ENCODE assay signal across 27 cellular contexts in genomic region chr6:164057876-164058275, GRCh38.
"Had no signal": no experiment of that assay in that cellular context is flagged by ENCODE, and none has a peak within 500 bp of the region (broad histone marks: within the 10 kb centered on the region; RNA-seq: fewer than 3 reads in every experiment).

No MANE protein-coding gene starts in this region.

- H3K27ac ChIP-seq: neural progenitor cell, neutrophil, pancreas, psoas muscle, right lobe of liver, sigmoid colon, stomach, thoracic aorta, thyroid gland, tibial nerve, upper lobe of left lung, uterus had no signal

- H3K27me3 ChIP-seq: neural progenitor cell, neutrophil, pancreas, sigmoid colon, stomach, thyroid gland, tibial nerve, upper lobe of left lung, uterus had no signal

- H3K36me3 ChIP-seq: neural progenitor cell, neutrophil, pancreas, right lobe of liver, sigmoid colon, stomach, thoracic aorta, thyroid gland, tibial nerve, upper lobe of left lung, uterus had no signal

- H3K4me2 ChIP-seq: neural progenitor cell had no signal

- H3K4me3 ChIP-seq: neural progenitor cell, pancreas, psoas muscle, right lobe of liver, sigmoid colon, stomach, thoracic aorta, thyroid gland, tibial nerve, upper lobe of left lung, uterus had no signal

- H3K36me3 Mint-ChIP-seq: naive thymus-derived CD4-positive, alpha-beta T cell; natural killer cell; neural progenitor cell; stimulated activated effector memory CD8-positive, alpha-beta T cell treated with anti-CD3 and anti-CD28 coated beads, Interleukin-12 subunit alpha, Interleukin-12 subunit beta, amount 100 ng/mL, for 72 hours; stimulated activated naive B cell treated with anti-CD40 and anti-IgM and Interleukin-4, amounts not matched to agents 10 μg/mL and 1 μg/mL and 100 μg/mL, for 72 hours had no signal

- H3K9me3 Mint-ChIP-seq: natural killer cell; nephron; neural progenitor cell; stimulated activated effector memory CD8-positive, alpha-beta T cell treated with anti-CD3 and anti-CD28 coated beads, Interleukin-12 subunit alpha, Interleukin-12 subunit beta, amount 100 ng/mL, for 72 hours had no signal

- ATAC-seq: naive thymus-derived CD4-positive, alpha-beta T cell; natural killer cell; pancreas; psoas muscle; right cardiac atrium; right lobe of liver; stimulated activated effector memory CD8-positive, alpha-beta T cell treated with anti-CD3 and anti-CD28 coated beads, Interleukin-12 subunit alpha, Interleukin-12 subunit beta, amount 100 ng/mL, for 72 hours; stimulated activated naive B cell treated with anti-CD40 and anti-IgM and Interleukin-4, amounts not matched to agents 10 μg/mL and 1 μg/mL and 100 μg/mL, for 72 hours had no signal

- H3K4me1 ChIP-seq: pancreas, psoas muscle, right lobe of liver, sigmoid colon, stomach, thyroid gland, tibial nerve, upper lobe of left lung, uterus had no signal

- H3K27me3 Mint-ChIP-seq: stimulated activated naive B cell treated with anti-CD40 and anti-IgM and Interleukin-4, amounts not matched to agents 10 μg/mL and 1 μg/mL and 100 μg/mL, for 72 hours; stimulated activated naive CD8-positive, alpha-beta T cell treated with anti-CD3 and anti-CD28 coated beads, Interleukin-15, Interleukin-2, amounts not matched to agents 100 ng/mL and 50 ng/mL, for 24 hours had no signal

- H3K9ac ChIP-seq: neural progenitor cell had no signal

- FAIRE-seq: pancreas, small intestine had no signal

- H3K4me1 Mint-ChIP-seq: naive thymus-derived CD4-positive, alpha-beta T cell; natural killer cell; nephron; stimulated activated effector memory CD8-positive, alpha-beta T cell treated with anti-CD3 and anti-CD28 coated beads, Interleukin-12 subunit alpha, Interleukin-12 subunit beta, amount 100 ng/mL, for 72 hours; stimulated activated naive B cell treated with anti-CD40 and anti-IgM and Interleukin-4, amounts not matched to agents 10 μg/mL and 1 μg/mL and 100 μg/mL, for 72 hours had no signal

- H3K4me3 Mint-ChIP-seq: naive thymus-derived CD4-positive, alpha-beta T cell; natural killer cell; nephron; neural progenitor cell; stimulated activated effector memory CD8-positive, alpha-beta T cell treated with anti-CD3 and anti-CD28 coated beads, Interleukin-12 subunit alpha, Interleukin-12 subunit beta, amount 100 ng/mL, for 72 hours; stimulated activated naive B cell treated with anti-CD40 and anti-IgM and Interleukin-4, amounts not matched to agents 10 μg/mL and 1 μg/mL and 100 μg/mL, for 72 hours; stimulated activated naive CD8-positive, alpha-beta T cell treated with anti-CD3 and anti-CD28 coated beads, Interleukin-15, Interleukin-2, amounts not matched to agents 100 ng/mL and 50 ng/mL, for 24 hours had no signal

- H2AFZ ChIP-seq: neural progenitor cell had no signal

- H3K27ac Mint-ChIP-seq: naive thymus-derived CD4-positive, alpha-beta T cell; natural killer cell; nephron; neural progenitor cell; stimulated activated effector memory CD8-positive, alpha-beta T cell treated with anti-CD3 and anti-CD28 coated beads, Interleukin-12 subunit alpha, Interleukin-12 subunit beta, amount 100 ng/mL, for 72 hours; stimulated activated naive B cell treated with anti-CD40 and anti-IgM and Interleukin-4, amounts not matched to agents 10 μg/mL and 1 μg/mL and 100 μg/mL, for 72 hours; stimulated activated naive CD8-positive, alpha-beta T cell treated with anti-CD3 and anti-CD28 coated beads, Interleukin-15, Interleukin-2, amounts not matched to agents 100 ng/mL and 50 ng/mL, for 24 hours had no signal

- DNase-seq: naive thymus-derived CD4-positive, alpha-beta T cell; natural killer cell; nucleus accumbens; pancreas; psoas muscle; right cardiac atrium; right lobe of liver; sigmoid colon; small intestine; stimulated activated CD4-positive, alpha-beta T cell treated with anti-CD3 and anti-CD28 coated beads, Interleukin-15, amount 100 ng/mL, for 24 hours; stimulated activated CD4-positive, alpha-beta T cell treated with anti-CD3 and anti-CD28 coated beads, Interleukin-2, amount 100 ng/mL, for 24 hours; stimulated activated CD4-positive, alpha-beta T cell treated with anti-CD3 and anti-CD28 coated beads, Interleukin-2, amount 100 ng/mL, for 48 hours; stimulated activated CD4-positive, alpha-beta T cell treated with anti-CD3 and anti-CD28 coated beads, Interleukin-4, amount 100 ng/mL, for 24 hours; stimulated activated naive B cell treated with anti-CD40 and anti-IgM and Interleukin-4, amounts not matched to agents 10 μg/mL and 1 μg/mL and 100 μg/mL, for 72 hours; stimulated activated naive CD4-positive, alpha-beta T cell treated with Interleukin-2 at 50 U/mL for 16 hours; stomach; thyroid gland; trophoblast cell; upper lobe of left lung; uterus had no signal

- H3K9me3 ChIP-seq: neutrophil, pancreas, psoas muscle, right lobe of liver, sigmoid colon, stomach, thoracic aorta, thyroid gland, tibial nerve, upper lobe of left lung, uterus had no signal
